In genomic region chr2:77428946-77429345, GRCh38 we compare ENCODE assay signal across 24 cellular contexts.
"Had no signal": no experiment of that assay in that cellular context is flagged by ENCODE, and none has a peak within 500 bp of the region (broad histone marks: within the 10 kb centered on the region; RNA-seq: fewer than 3 reads in every experiment).

No MANE protein-coding gene starts in this region.

- H3K4me1 ChIP-seq: colonic mucosa, esophagus squamous epithelium, gastrocnemius medialis, heart right ventricle, left lung, lower lobe of right lung had no signal

- H3K36me3 ChIP-seq: colonic mucosa, esophagus squamous epithelium, gastrocnemius medialis, heart right ventricle, left lung, lower lobe of right lung had no signal

- FAIRE-seq: endometrium, islet of Langerhans, keratinocyte had no signal

- ATAC-seq: effector memory CD8-positive, alpha-beta T cell; esophagus mucosa; gastrocnemius medialis; heart right ventricle; left colon; left lung; left ventricle myocardium superior; lower lobe of right lung had no signal

- H3K27ac ChIP-seq: colonic mucosa, epithelial cell of prostate, esophagus squamous epithelium, gastrocnemius medialis, heart right ventricle, left lung, lower lobe of right lung had no signal

- H3K27me3 ChIP-seq: colonic mucosa, esophagus squamous epithelium, gastrocnemius medialis, heart right ventricle, left lung had no signal

- H3K9me3 ChIP-seq: colonic mucosa, esophagus squamous epithelium, gastrocnemius medialis, heart right ventricle, left lung, lower lobe of right lung had no signal

- DNase-seq: colonic mucosa; cortex of kidney; effector CD8-positive, alpha-beta T cell; effector memory CD8-positive, alpha-beta T cell; endodermal cell; erythroblast; esophagus squamous epithelium; foreskin fibroblast; foreskin melanocyte; gastrocnemius medialis; glutamatergic neuron; heart right ventricle; hippocampal formation; left colon; left ventricle myocardium superior; lower lobe of right lung; mesenchymal stem cell; midbrain had no signal

- H3K4me3 ChIP-seq: colonic mucosa, esophagus squamous epithelium, gastrocnemius medialis, heart right ventricle, left lung, lower lobe of right lung had no signal
